In the genomic region with DNA sequence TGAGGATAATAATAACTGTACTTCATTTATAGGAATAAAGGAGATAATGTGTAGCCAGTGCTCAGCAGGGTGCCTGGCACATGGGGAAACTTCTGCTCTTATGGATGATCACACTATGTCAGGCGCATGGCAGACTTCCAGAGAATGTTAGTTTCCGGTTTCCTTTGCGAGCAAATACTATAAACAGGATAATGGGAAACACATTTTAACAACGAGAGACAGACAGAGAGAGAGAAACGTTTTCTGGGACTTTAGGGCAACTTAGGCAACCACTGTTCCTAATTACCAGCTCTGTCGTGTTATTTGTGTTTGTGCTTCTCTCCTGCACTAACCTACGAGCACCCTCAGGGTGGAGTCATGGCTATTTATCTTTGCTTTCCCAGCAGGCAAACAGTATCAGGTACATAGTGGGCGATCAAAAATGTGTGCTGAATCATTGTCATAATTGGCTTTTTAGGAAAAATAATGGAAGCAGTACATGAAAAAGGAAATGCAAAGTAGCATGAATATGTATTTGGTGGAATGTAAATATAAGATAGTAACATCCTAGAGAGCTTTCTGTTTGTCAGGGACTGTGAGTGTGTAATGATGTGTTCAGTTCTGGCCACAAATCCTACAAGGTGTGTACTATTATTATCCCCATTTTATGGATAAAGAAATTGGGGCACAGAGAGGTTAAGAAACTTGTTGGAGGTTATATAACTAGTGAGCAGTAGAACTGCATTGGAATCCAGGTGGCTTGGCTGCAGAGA, we compare ENCODE assay signal across 10 cellular contexts. TPM values are rescaled to one million over a fixed set of nuclear protein-coding genes. Genes with fewer than 3 reads are reported as not detected.
DNase-seq lines count a peak whose midpoint lies in the region; ATAC-seq and TF ChIP-seq lines count a peak whose summit lies in the region.
"Had no signal": no experiment of that assay in that cellular context is flagged by ENCODE, and none has a peak within 500 bp of the region (broad histone marks: within the 10 kb centered on the region; RNA-seq: fewer than 3 reads in every experiment).

No MANE protein-coding gene starts in this region.

- peak; percentile 59 for ATAC-seq in omental fat pad (ENCODE audit: low FRiP score)
- ATAC-seq in HG03565 (IDR thresholded peaks at IDR 0.05; ENCODE audit: unreplicated experiment): no peak
- ATAC-seq in HG02970 (IDR thresholded peaks at IDR 0.05; ENCODE audit: low FRiP score, unreplicated experiment): no peak
- ATAC-seq in activated naive CD8-positive, alpha-beta T cell treated with anti-CD3 and anti-CD28 coated beads, Interleukin-2, amount 50 U/mL, for 24 hours: no peak
- ATAC-seq: activated T-cell treated with anti-CD3 and anti-CD28 coated beads, Interleukin-2, amount 50 U/mL, for 72 hours had no signal

- no peaks in the 10 kb centered on the region for H3K36me3 Mint-ChIP-seq in activated naive CD8-positive, alpha-beta T cell treated with anti-CD3 and anti-CD28 coated beads, Interleukin-2, amount 50 U/mL, for 24 hours (ENCODE audit: low read depth)

- H3K27ac ChIP-seq in breast epithelium: peak overlapping the region; percentile 37 to 39

- H3K4me3 ChIP-seq in breast epithelium: no peak overlapping the region

- TF ChIP-seq POLR2A in breast epithelium (IDR thresholded peaks at IDR 0.05): no peak

- intact Hi-C loops in breast epithelium (cut with DNase I; ENCODE audit: low total_unique reads): no loop called here

- no peak overlapping the region for H3K4me3 Mint-ChIP-seq in activated naive CD8-positive, alpha-beta T cell treated with anti-CD3 and anti-CD28 coated beads, Interleukin-2, amount 50 U/mL, for 24 hours
- H3K4me3 Mint-ChIP-seq: activated T-cell treated with anti-CD3 and anti-CD28 coated beads, Interleukin-2, amount 50 U/mL, for 72 hours; nephron progenitor cell had no signal

- H3K36me3 ChIP-seq in breast epithelium: no peaks in the 10 kb centered on the region

- H3K9me3 ChIP-seq in breast epithelium: no peaks in the 10 kb centered on the region

- H3K27me3 ChIP-seq in breast epithelium: no peaks in the 10 kb centered on the region

- H3K9me3 Mint-ChIP-seq in activated naive CD8-positive, alpha-beta T cell treated with anti-CD3 and anti-CD28 coated beads, Interleukin-2, amount 50 U/mL, for 24 hours: no peaks in the 10 kb centered on the region
- H3K9me3 Mint-ChIP-seq: activated T-cell treated with anti-CD3 and anti-CD28 coated beads, Interleukin-2, amount 50 U/mL, for 72 hours; nephron progenitor cell had no signal

- no peak overlapping the region for H3K27ac Mint-ChIP-seq in activated naive CD8-positive, alpha-beta T cell treated with anti-CD3 and anti-CD28 coated beads, Interleukin-2, amount 50 U/mL, for 24 hours
- H3K27ac Mint-ChIP-seq: activated T-cell treated with anti-CD3 and anti-CD28 coated beads, Interleukin-2, amount 50 U/mL, for 72 hours; nephron progenitor cell had no signal

- peaks cover 8% of the 10 kb centered on the region for H3K27me3 Mint-ChIP-seq in activated naive CD8-positive, alpha-beta T cell treated with anti-CD3 and anti-CD28 coated beads, Interleukin-2, amount 50 U/mL, for 24 hours

- no peaks in the 10 kb centered on the region for H3K4me1 Mint-ChIP-seq in activated naive CD8-positive, alpha-beta T cell treated with anti-CD3 and anti-CD28 coated beads, Interleukin-2, amount 50 U/mL, for 24 hours

- DNase-seq in ELR (ENCODE audit: low read depth) (peak; percentile 67), NCI-H2081 treated with DMSO at 0.1 percent for 48 hours (lab: John Stamatoyannopoulos, UW) (peak; percentile 65), breast epithelium (ENCODE audit: low spot score in 2 of 2) (peak in 1 of 2 donors; percentile 30), omental fat pad (ENCODE audit: low spot score) (no peak), UCSD-AML1 (lab: John Stamatoyannopoulos, UW; ENCODE audit: unreplicated experiment) (no peak)
- DNase-seq in activated naive CD8-positive, alpha-beta T cell treated with anti-CD3 and anti-CD28 coated beads, Interleukin-2, amount 50 U/mL, for 24 hours: no peak
- DNase-seq: activated T-cell treated with anti-CD3 and anti-CD28 coated beads, Interleukin-2, amount 50 U/mL, for 72 hours; nephron progenitor cell had no signal

- peaks cover 0 to 18% of the 10 kb centered on the region in 2 donors for H3K4me1 ChIP-seq in breast epithelium

- TF ChIP-seq CTCF in breast epithelium (IDR thresholded peaks at IDR 0.05) (no peak), omental fat pad (IDR thresholded peaks at IDR 0.05) (no peak)

RNA-seq across cellular contexts. Expression of a gene that starts 36.8 kb away (rescaled TPM):
- 100 to 1,000 TPM in 2 of 3 donors, 10 to 100 TPM in 1; 16.0 to 131 (median 115) TPM for total RNA-seq in breast epithelium
- total RNA-seq in omental fat pad: 100 to 1,000 TPM; 126 to 243 (median 153) TPM

Comparison
In these comparisons a context has a peak if more than half of its experiments do, and no peak if none do; other contexts are left out.
1. DNase-seq: peak in ELR (single experiment) and NCI-H2081 treated with DMSO at 0.1 percent for 48 hours (single experiment); none in omental fat pad (single experiment), UCSD-AML1 (single experiment) and activated naive CD8-positive, alpha-beta T cell treated with anti-CD3 and anti-CD28 coated beads, Interleukin-2, amount 50 U/mL, for 24 hours (single experiment).